8 cellular contexts compared by ENCODE assay signal in genomic region chr12:63802012-63802608, GRCh38. TPM values are rescaled to one million over a fixed set of nuclear protein-coding genes. Genes with fewer than 3 reads are reported as not detected.
DNase-seq lines count a peak whose midpoint lies in the region; ATAC-seq, FAIRE-seq and TF ChIP-seq lines count a peak whose summit lies in the region.

No MANE protein-coding gene starts in this region.

- H3K27me3 Mint-ChIP-seq in endodermal cell (ENCODE audit: insufficient read depth), result no peaks in the 10 kb centered on the region
- no peaks in the 10 kb centered on the region for H3K27me3 Mint-ChIP-seq in activated naive CD4-positive, alpha-beta T cell treated with anti-CD3 and anti-CD28 coated beads for 36 hours (ENCODE audit: low read depth)

- CTCF ChIA-PET in activated naive CD4-positive, alpha-beta T cell treated with anti-CD3 and anti-CD28 coated beads for 36 hours (lab: Charles Lee), result interaction anchor here (0.6 to 1.2 kb wide), 7 partner anchors 9 to 502 kb away, joined by 3 to 4 read pairs (median 3); no protein-coding TSS in a partner anchor

- H3K27me3 ChIP-seq in endodermal cell (ENCODE audit: control insufficient read depth, insufficient read depth, low read length, poor library complexity, severe bottlenecking) (no peaks in the 10 kb centered on the region), ovary (no peaks in the 10 kb centered on the region)

- no peaks in the 10 kb centered on the region for H3K4me1 ChIP-seq in endodermal cell (ENCODE audit: control insufficient read depth, insufficient read depth, low read length)
- no peaks in the 10 kb centered on the region for H3K4me1 ChIP-seq in ovary (ENCODE audit: insufficient read depth)

- H3K36me3 Mint-ChIP-seq in endodermal cell (ENCODE audit: low read depth), result no peaks in the 10 kb centered on the region
- peaks cover 9% of the 10 kb centered on the region for H3K36me3 Mint-ChIP-seq in activated naive CD4-positive, alpha-beta T cell treated with anti-CD3 and anti-CD28 coated beads for 36 hours (ENCODE audit: low read depth)

- ATAC-seq in HG02870 (IDR thresholded peaks at IDR 0.05; ENCODE audit: unreplicated experiment), result peak; percentile 52

- 67 to 86% methylated on average over 1 to 5 of the region's 6 CpGs for WGBS in endodermal cell (ENCODE audit: insufficient coverage in 1 of 2, insufficient read length in 1 of 2), 2 experiments
- WGBS in ovary, 3 donors, result 48 to 56% (median 50%) methylated on average over 6 of the region's 6 CpGs

- peak; percentile 11 for FAIRE-seq in D721Med (lab: Jason Lieb, UNC)

- no peak for DNase-seq in D721Med (ENCODE audit: insufficient read length, low spot score)
- peak; percentile 44 for DNase-seq in NCI-H748 treated with DMSO at 0.1 percent for 48 hours (lab: John Stamatoyannopoulos, UW)
- no peak for DNase-seq in endodermal cell
- no peak for DNase-seq in ovary
- DNase-seq in activated CD8-positive, alpha-beta memory T cell treated with anti-CD3 and anti-CD28 coated beads, Interleukin-2, amount 50 U/mL, for 4 hours, result no peak
- no peak for DNase-seq in activated naive CD4-positive, alpha-beta T cell treated with anti-CD3 and anti-CD28 coated beads for 36 hours
- DNase-seq in NCI-H1048 (lab: John Stamatoyannopoulos, UW), result no peak

- H3K9ac ChIP-seq in endodermal cell (ENCODE audit: extremely low read depth, low read length, poor library complexity, severe bottlenecking), result no peak overlapping the region

- peak; percentile 66 for TF ChIP-seq CTCF in D721Med (IDR thresholded peaks at IDR 0.05; ENCODE audit: insufficient read depth, missing control alignments)
- peak; percentile 74 for TF ChIP-seq CTCF in endodermal cell (conservative IDR thresholded peaks at IDR 0.05)
- TF ChIP-seq CTCF in ovary (IDR thresholded peaks at IDR 0.05), result peak; percentile 20 to 53 (median 37)

- no peak overlapping the region for H3K4me3 ChIP-seq in endodermal cell (ENCODE audit: low read length)
- no peak overlapping the region for H3K4me3 ChIP-seq in ovary

- intact Hi-C loops in ovary (cut with DNase I), result loop anchor here in 2 of 4 donors (5.0 to 10.0 kb wide), 2 partner anchors 135 to 697 kb away; partner anchors contain the start of gene DPY19L2 (in 1 of the 2)
- intact Hi-C loops in activated naive CD4-positive, alpha-beta T cell treated with anti-CD3 and anti-CD28 coated beads for 36 hours (cut with micrococcal nuclease), result loop anchor here (1.0 to 5.0 kb wide), 4 partner anchors 133 to 699 kb away; partner anchors contain the start of genes AVPR1A and DPY19L2

- H3K27ac ChIP-seq in endodermal cell (ENCODE audit: low read depth, low read length) (no peak overlapping the region), ovary (no peak overlapping the region)

- H3K9me3 Mint-ChIP-seq in endodermal cell, result no peaks in the 10 kb centered on the region
- H3K9me3 Mint-ChIP-seq in activated naive CD4-positive, alpha-beta T cell treated with anti-CD3 and anti-CD28 coated beads for 36 hours, result no peaks in the 10 kb centered on the region

- no peak overlapping the region for H3K27ac Mint-ChIP-seq in endodermal cell
- no peak overlapping the region for H3K27ac Mint-ChIP-seq in activated naive CD4-positive, alpha-beta T cell treated with anti-CD3 and anti-CD28 coated beads for 36 hours

- H3K4me1 Mint-ChIP-seq in endodermal cell, result no peaks in the 10 kb centered on the region
- peaks cover 2% of the 10 kb centered on the region for H3K4me1 Mint-ChIP-seq in activated naive CD4-positive, alpha-beta T cell treated with anti-CD3 and anti-CD28 coated beads for 36 hours (ENCODE audit: low read depth)

- no peak overlapping the region for H3K4me3 Mint-ChIP-seq in endodermal cell
- H3K4me3 Mint-ChIP-seq in activated naive CD4-positive, alpha-beta T cell treated with anti-CD3 and anti-CD28 coated beads for 36 hours, result no peak overlapping the region

- TF ChIP-seq EP300 in ovary (IDR thresholded peaks at IDR 0.05), result no peak

- H3K36me3 ChIP-seq in endodermal cell (ENCODE audit: control insufficient read depth, insufficient read depth, low read length) (no peaks in the 10 kb centered on the region), ovary (no peaks in the 10 kb centered on the region)

- H3K9me3 ChIP-seq in endodermal cell (ENCODE audit: control insufficient read depth, low read length) (no peaks in the 10 kb centered on the region), ovary (no peaks in the 10 kb centered on the region)

- no peak for TF ChIP-seq POLR2A in ovary (IDR thresholded peaks at IDR 0.05)

RNA-seq across cellular contexts. Expression of gene RXYLT1, which starts 22.4 kb away (rescaled TPM):
- 10 to 100 TPM in 1 of 2 donors, 1 to 10 TPM in 1; 9.7 to 11.0 TPM for total RNA-seq in endodermal cell
- polyA plus RNA-seq in endodermal cell (2013, experiment 1 of 2), result 15.8 TPM
- polyA plus RNA-seq in endodermal cell (2013, experiment 2 of 2), result 16.4 TPM
- 10 to 100 TPM; 15.0 to 23.3 (median 20.2) TPM for total RNA-seq in ovary
- 10 to 100 TPM; 18.1 to 21.6 TPM for polyA plus RNA-seq in ovary
- 10 to 100 TPM in 1 of 2 experiments, 1 to 10 TPM in 1; 9.8 to 12.7 TPM for total RNA-seq in activated naive CD4-positive, alpha-beta T cell treated with anti-CD3 and anti-CD28 coated beads for 36 hours

RNA-seq across cellular contexts. Expression of gene SRGAP1, which starts 42.4 kb away (rescaled TPM):
- total RNA-seq in endodermal cell (10 to 100 TPM; 10.6 to 13.4 TPM), ovary (10 to 100 TPM in 4 of 7 donors, 1 to 10 TPM in 3; 5.7 to 17.9 (median 12.6) TPM)
- polyA plus RNA-seq in endodermal cell (2013, experiment 1 of 2), result 6.4 TPM
- polyA plus RNA-seq in endodermal cell (2013, experiment 2 of 2), result 6.2 TPM
- 1 to 10 TPM; 2.8 to 7.8 TPM for polyA plus RNA-seq in ovary
- under 1 TPM in 1 of 2 experiments, not detected in 1; 0.02 TPM for total RNA-seq in activated naive CD4-positive, alpha-beta T cell treated with anti-CD3 and anti-CD28 coated beads for 36 hours

Comparison
In these comparisons a context has a peak if more than half of its experiments do, and no peak if none do; other contexts are left out.
1. RNA of gene SRGAP1, which starts 42.4 kb away (total RNA-seq): 10.6 to 13.4 TPM in endodermal cell and 5.7 to 17.9 TPM in ovary; 0.02 TPM in activated naive CD4-positive, alpha-beta T cell treated with anti-CD3 and anti-CD28 coated beads for 36 hours; every median in the first group is over 4 times any median in the second.
2. Peak in every context shown above with its lines, with median percentiles within 50 percentile points of each other: CTCF ChIP-seq.